In the genomic region with DNA sequence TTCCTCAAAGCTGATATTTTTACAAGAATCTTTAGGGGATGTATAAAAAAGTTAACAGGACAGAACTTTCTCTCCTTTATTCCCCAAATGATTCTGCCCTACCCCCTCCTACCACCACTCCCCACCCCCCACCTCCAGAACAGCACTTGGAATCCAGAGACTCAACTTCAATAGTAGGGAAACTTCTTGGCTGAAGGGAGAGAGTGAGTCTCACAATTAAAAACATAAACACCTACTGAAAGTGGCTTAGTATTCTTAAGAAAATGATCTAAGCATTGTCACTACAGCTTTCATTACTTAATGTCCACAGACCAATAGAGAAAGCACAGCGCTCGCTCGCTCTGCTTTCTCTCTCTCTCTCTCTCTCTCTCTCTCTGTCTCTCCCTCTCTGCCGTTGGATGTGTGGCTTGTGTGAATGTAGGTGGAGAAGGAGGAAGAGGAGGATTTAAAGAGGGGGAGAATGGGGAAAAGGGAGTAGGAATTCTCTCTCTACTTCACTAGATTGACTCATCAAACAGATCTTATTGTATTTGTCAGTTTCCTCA, we compare ENCODE assay signal across 8 cellular contexts. TPM values are rescaled to one million over a fixed set of nuclear protein-coding genes. Genes with fewer than 3 reads are reported as not detected.
A peak's percentile ranks its signal among the peaks of the same experiment; 100 is the strongest.
DNase-seq lines count a peak whose midpoint lies in the region; ATAC-seq and TF ChIP-seq lines count a peak whose summit lies in the region.

No MANE protein-coding gene starts in this region.

- H3K9ac ChIP-seq in trophoblast cell (ENCODE audit: low read length) = no peak overlapping the region

- no peak overlapping the region for H3K18ac ChIP-seq in trophoblast cell (ENCODE audit: low read length)

- H2AK5ac ChIP-seq in trophoblast cell (ENCODE audit: low read length) = no peak overlapping the region

- H4K12ac ChIP-seq in trophoblast cell (ENCODE audit: low read depth, low read length) = no peak overlapping the region

- no peaks in the 10 kb centered on the region for H3K9me3 Mint-ChIP-seq in activated CD8-positive, alpha-beta memory T cell treated with anti-CD3 and anti-CD28 coated beads, Interleukin-2, amount 10 ng/mL, durations not matched to agents 7 days and 5 days (ENCODE audit: low read depth)

- no peak overlapping the region for H3K4me3 Mint-ChIP-seq in activated CD8-positive, alpha-beta memory T cell treated with anti-CD3 and anti-CD28 coated beads, Interleukin-2, amount 10 ng/mL, durations not matched to agents 7 days and 5 days

- no peak overlapping the region for H3K14ac ChIP-seq in trophoblast cell (ENCODE audit: low read length)

- H3K79me2 ChIP-seq in trophoblast cell (ENCODE audit: control insufficient read depth, insufficient read depth, low read length, poor library complexity) = no peaks in the 10 kb centered on the region

- no peak for TF ChIP-seq CTCF in foreskin fibroblast (IDR thresholded peaks at IDR 0.05; ENCODE audit: low read depth, low read length)

- WGBS in trophoblast cell (ENCODE audit: extremely low coverage, insufficient coverage, insufficient read length) = no CpG with 5 or more reads among the region's 4 CpGs

- H2BK12ac ChIP-seq in trophoblast cell (ENCODE audit: low read length) = no peak overlapping the region

- no peak overlapping the region for H2AFZ ChIP-seq in trophoblast cell (ENCODE audit: insufficient read depth, low read length, poor library complexity)

- H3K27ac Mint-ChIP-seq in activated CD8-positive, alpha-beta memory T cell treated with anti-CD3 and anti-CD28 coated beads, Interleukin-2, amount 10 ng/mL, durations not matched to agents 7 days and 5 days = no peak overlapping the region

- H3K4me1 ChIP-seq in trophoblast cell (ENCODE audit: control insufficient read depth in 1 of 2, insufficient read depth in 2 of 2, low read length in 2 of 2) = no peaks in the 10 kb centered on the region

- peak; percentile 67 for DNase-seq in EL
- peak; percentile 43 for DNase-seq in RPMI7951 (ENCODE audit: low read depth)
- peak in 1 of 2 donors; percentile 67 for DNase-seq in foreskin fibroblast
- no peak for DNase-seq in trophoblast cell
- DNase-seq in activated CD8-positive, alpha-beta memory T cell treated with anti-CD3 and anti-CD28 coated beads, Interleukin-2, amount 10 ng/mL, durations not matched to agents 7 days and 5 days = no peak
- DNase-seq in NCI-H446 treated with DMSO at 0.1 percent for 48 hours (lab: John Stamatoyannopoulos, UW) = no peak
- no peak for DNase-seq in foreskin melanocyte

- H3K79me1 ChIP-seq in trophoblast cell (ENCODE audit: low read length) = peaks cover 2% of the 10 kb centered on the region

- no peak overlapping the region for H3K23ac ChIP-seq in trophoblast cell (ENCODE audit: low read length)

- ATAC-seq in activated CD8-positive, alpha-beta memory T cell treated with anti-CD3 and anti-CD28 coated beads, Interleukin-2, amount 10 ng/mL, durations not matched to agents 7 days and 5 days = no peak
- ATAC-seq in HG02885 (IDR thresholded peaks at IDR 0.05; ENCODE audit: poor library complexity, unreplicated experiment) = no peak

- H3K4me2 ChIP-seq in trophoblast cell (ENCODE audit: low read length) = no peak overlapping the region

- no peaks in the 10 kb centered on the region for H3K36me3 ChIP-seq in trophoblast cell (ENCODE audit: control insufficient read depth in 1 of 2, insufficient read depth in 2 of 2, low read length in 2 of 2)

- H3K4ac ChIP-seq in trophoblast cell (ENCODE audit: low read depth, low read length) = no peak overlapping the region

- H4K8ac ChIP-seq in trophoblast cell (ENCODE audit: low read depth, low read length) = no peak overlapping the region

- no peak overlapping the region for H2BK120ac ChIP-seq in trophoblast cell (ENCODE audit: insufficient read depth, low read length, poor library complexity)

- peak overlapping the region; percentile 58 for H3K27ac ChIP-seq in trophoblast cell (ENCODE audit: low read depth, low read length)

- no peak overlapping the region for H2BK5ac ChIP-seq in trophoblast cell (ENCODE audit: low read depth, low read length, poor library complexity)

- H3K36me3 Mint-ChIP-seq in activated CD8-positive, alpha-beta memory T cell treated with anti-CD3 and anti-CD28 coated beads, Interleukin-2, amount 10 ng/mL, durations not matched to agents 7 days and 5 days = no peaks in the 10 kb centered on the region

- no peak overlapping the region for H4K91ac ChIP-seq in trophoblast cell (ENCODE audit: low read depth, low read length)

- H3K27me3 Mint-ChIP-seq in activated CD8-positive, alpha-beta memory T cell treated with anti-CD3 and anti-CD28 coated beads, Interleukin-2, amount 10 ng/mL, durations not matched to agents 7 days and 5 days = no peaks in the 10 kb centered on the region

- peak overlapping the region; percentile 77 to 78 for H3K4me3 ChIP-seq in foreskin fibroblast (ENCODE audit: low read depth in 1 of 2, low read length in 2 of 2)
- H3K4me3 ChIP-seq in trophoblast cell (ENCODE audit: low read depth, low read length) = no peak overlapping the region

- peaks cover 3% of the 10 kb centered on the region for H3K4me1 Mint-ChIP-seq in activated CD8-positive, alpha-beta memory T cell treated with anti-CD3 and anti-CD28 coated beads, Interleukin-2, amount 10 ng/mL, durations not matched to agents 7 days and 5 days

- H3K9me3 ChIP-seq in trophoblast cell (ENCODE audit: insufficient read depth, low read depth, low read length) = no peaks in the 10 kb centered on the region

- H3K27me3 ChIP-seq in trophoblast cell (ENCODE audit: insufficient read depth, low read length) = no peaks in the 10 kb centered on the region

- CTCF ChIA-PET in activated CD8-positive, alpha-beta memory T cell treated with anti-CD3 and anti-CD28 coated beads, Interleukin-2, amount 10 ng/mL, durations not matched to agents 7 days and 5 days (lab: Charles Lee) = no interaction called here

RNA-seq across cellular contexts. Expression of a gene that starts 1.5 kb away (rescaled TPM):
- 4.0 and 4.3 TPM in 2 replicates for total RNA-seq in RPMI7951 (2014; rRNA removed; shearing (Covaris generic))
- polyA plus RNA-seq in trophoblast cell (2013) = 4.9 and 5.3 TPM in 2 replicates
- 1 to 10 TPM in 1 of 2 experiments, under 1 TPM in 1; 0.82 to 1.4 TPM for total RNA-seq in activated CD8-positive, alpha-beta memory T cell treated with anti-CD3 and anti-CD28 coated beads, Interleukin-2, amount 10 ng/mL, durations not matched to agents 7 days and 5 days

Comparison
In these comparisons a context has a peak if more than half of its experiments do, and no peak if none do; other contexts are left out.
1. DNase-seq: peak in EL (single experiment) and RPMI7951 (single experiment); none in trophoblast cell (0 of 2), activated CD8-positive, alpha-beta memory T cell treated with anti-CD3 and anti-CD28 coated beads, Interleukin-2, amount 10 ng/mL, durations not matched to agents 7 days and 5 days (single experiment), NCI-H446 treated with DMSO at 0.1 percent for 48 hours (single experiment) and foreskin melanocyte (single experiment).